ENCODE assay signal across 8 cellular contexts in genomic region chr14:64540208-64541202, GRCh38.
DNase-seq lines count a peak whose midpoint lies in the region; ATAC-seq and FAIRE-seq lines count a peak whose summit lies in the region.

Gene HSPA2 (plus strand): TSS chr14:64540741. CDS start chr14:64540850, 109 bp downstream.

- in situ Hi-C loops in HAP-1 (cut with MboI; ENCODE audit: low sequenced_read_pairs), result no loop called here

- no peaks in the 10 kb centered on the region for H3K9me3 ChIP-seq in HAP-1

- no peaks in the 10 kb centered on the region for H3K36me3 ChIP-seq in HAP-1 (replicated peaks)

- peak; percentile 36 for FAIRE-seq in islet of Langerhans (lab: Jason Lieb, UNC)

- no peaks in the 10 kb centered on the region; the same call in 1 of the 2 replicates for H3K4me1 ChIP-seq in HAP-1

- DNase-seq in NCI-H2171 treated with DMSO at 0.1 percent for 48 hours (lab: John Stamatoyannopoulos, UW), result peak; percentile 85
- DNase-seq in activated CD4-positive, CD25-positive, alpha-beta regulatory T cell treated with anti-CD3 and anti-CD28 coated beads, Interleukin-2, amount 50 U/mL, for 16 hours (ENCODE audit: low read depth, low spot score), result peak; percentile 81
- DNase-seq in cerebellar cortex (ENCODE audit: low spot score), result peak; percentile 85
- DNase-seq in stimulated activated CD4-positive, alpha-beta T cell treated with anti-CD3 and anti-CD28 coated beads, Interleukin-12 subunit alpha, Interleukin-12 subunit beta, amount 100 ng/mL, for 4 hours, result peak; percentile 96
- DNase-seq in HAP-1 (ENCODE audit: low spot score in 2 of 2), result no peak

- no peak within 1 kb of the TSS for H3K4me3 ChIP-seq in HAP-1

- no peaks in the 10 kb centered on the region for H3K27me3 ChIP-seq in HAP-1 (ENCODE audit: low read depth)

- ATAC-seq in GM18508 (IDR thresholded peaks at IDR 0.05; ENCODE audit: insufficient read depth, unreplicated experiment), result peak; percentile 80
- peak; percentile 93 for ATAC-seq in HG03025 (IDR thresholded peaks at IDR 0.05; ENCODE audit: low FRiP score, unreplicated experiment)

Comparison
In these comparisons a context has a peak if more than half of its experiments do, and no peak if none do; other contexts are left out.
1. DNase-seq: peak in NCI-H2171 treated with DMSO at 0.1 percent for 48 hours (single experiment), activated CD4-positive, CD25-positive, alpha-beta regulatory T cell treated with anti-CD3 and anti-CD28 coated beads, Interleukin-2, amount 50 U/mL, for 16 hours (single experiment), cerebellar cortex (single experiment) and stimulated activated CD4-positive, alpha-beta T cell treated with anti-CD3 and anti-CD28 coated beads, Interleukin-12 subunit alpha, Interleukin-12 subunit beta, amount 100 ng/mL, for 4 hours (single experiment); none in HAP-1 (0 of 2).